ENCODE assay signal across 22 cellular contexts in genomic region chr4:14375816-14376215, GRCh38.
A peak's percentile ranks its signal among the peaks of the same experiment; 100 is the strongest.
DNase-seq lines count a peak whose midpoint lies in the region; TF ChIP-seq lines count a peak whose summit lies in the region.
"Had no signal": no experiment of that assay in that cellular context is flagged by ENCODE, and none has a peak within 500 bp of the region (broad histone marks: within the 10 kb centered on the region; RNA-seq: fewer than 3 reads in every experiment).

No MANE protein-coding gene starts in this region.

- H2AFZ ChIP-seq in mammary epithelial cell (ENCODE audit: low read depth, low read length): no peak overlapping the region
- no peak overlapping the region for H2AFZ ChIP-seq in OCI-LY7 (ENCODE audit: low read length)
- H2AFZ ChIP-seq: PC-9 had no signal

- H3K36me3 ChIP-seq in mammary epithelial cell (ENCODE audit: insufficient read depth, low read length) (no peaks in the 10 kb centered on the region), HAP-1 (replicated peaks) (no peaks in the 10 kb centered on the region), OCI-LY7 (ENCODE audit: insufficient read depth, low read length) (no peaks in the 10 kb centered on the region)
- H3K36me3 ChIP-seq: right atrium auricular region had no signal

- H3K9ac ChIP-seq in mammary epithelial cell (ENCODE audit: insufficient read depth, low read length): no peak overlapping the region

- peaks cover 6% of the 10 kb centered on the region for H3K4me1 ChIP-seq in mammary epithelial cell (ENCODE audit: insufficient read depth, low read length)
- no peaks in the 10 kb centered on the region for H3K4me1 ChIP-seq in HAP-1
- H3K4me1 ChIP-seq in OCI-LY7 (ENCODE audit: insufficient read depth, low read length, poor library complexity, severe bottlenecking): no peaks in the 10 kb centered on the region
- H3K4me1 ChIP-seq: right atrium auricular region, testis had no signal

- no peaks in the 10 kb centered on the region for H3K9me2 ChIP-seq in OCI-LY7 (ENCODE audit: insufficient read depth, low read length)

- H3K27me3 ChIP-seq in mammary epithelial cell (ENCODE audit: insufficient read depth, low read length) (no peaks in the 10 kb centered on the region), HAP-1 (ENCODE audit: low read depth) (no peaks in the 10 kb centered on the region)
- H3K27me3 ChIP-seq: right atrium auricular region, testis had no signal

- no peak for TF ChIP-seq POLR2A in lower leg skin (IDR thresholded peaks at IDR 0.05)

- DNase-seq in EH (ENCODE audit: low read depth) (peak; percentile 35), LHCN-M2 (ENCODE audit: low read depth) (peak; percentile 65), mammary epithelial cell (peak; percentile 71), kidney tubule cell (ENCODE audit: low spot score) (peak; percentile 64), GDM1 (lab: John Stamatoyannopoulos, UW) (no peak), HAP-1 (ENCODE audit: low spot score in 2 of 2) (no peak), lower leg skin (ENCODE audit: low spot score in 2 of 2) (no peak), OCI-LY7 (ENCODE audit: low spot score) (no peak)
- DNase-seq: activated CD4-positive, alpha-beta memory T cell treated with anti-CD3 and anti-CD28 coated beads, Interleukin-2, amount 10 ng/mL, durations not matched to agents 7 days and 5 days; activated gamma-delta T cell treated with Interleukin-2 at 50 U/mL for 16 hours; anterior cingulate cortex; CD4-positive, CD25-positive, alpha-beta regulatory T cell; foreskin melanocyte; hippocampal formation; naive thymus-derived CD4-positive, alpha-beta T cell; NCI-H2029; stimulated activated CD4-positive, alpha-beta T cell treated with anti-CD3 and anti-CD28 coated beads, Interleukin-15, amount 100 ng/mL, for 24 hours; testis had no signal

- intact Hi-C loops in mammary epithelial cell (cut with micrococcal nuclease): no loop called here
- intact Hi-C loops in lower leg skin (cut with DNase I; ENCODE audit: low total_unique reads): no loop called here
- intact Hi-C loops in OCI-LY7 (cut with micrococcal nuclease; ENCODE audit: unreplicated experiment): no loop called here

- no peak for TF ChIP-seq CTCF in mammary epithelial cell (conservative IDR thresholded peaks at IDR 0.05 in 1 of 2, IDR thresholded peaks at IDR 0.05 in 1 of 2; ENCODE audit: extremely low read depth in 1 of 2, insufficient read depth in 1 of 2, low read depth in 1 of 2, low read length in 2 of 2)
- no peak for TF ChIP-seq CTCF in lower leg skin (IDR thresholded peaks at IDR 0.05)
- no peak for TF ChIP-seq CTCF in OCI-LY7 (conservative IDR thresholded peaks at IDR 0.05; ENCODE audit: low read length)

- CTCF ChIA-PET in mammary epithelial cell (lab: Charles Lee; ENCODE audit: low non-redundant PET) (no interaction called here), OCI-LY7 (lab: Charles Lee; ENCODE audit: unreplicated experiment) (no interaction called here)

- H3K4me2 ChIP-seq in mammary epithelial cell (ENCODE audit: insufficient read depth, low read depth, low read length): no peak overlapping the region
- no peak overlapping the region for H3K4me2 ChIP-seq in OCI-LY7 (ENCODE audit: low read length)
- H3K4me2 ChIP-seq: PC-9 had no signal

- H3K27ac ChIP-seq in mammary epithelial cell (ENCODE audit: insufficient read depth, low read depth, low read length) (no peak overlapping the region), OCI-LY7 (ENCODE audit: low read depth, low read length, poor library complexity, severe bottlenecking) (no peak overlapping the region)
- H3K27ac ChIP-seq: PC-9, right atrium auricular region, testis had no signal

- H3K9me3 ChIP-seq in mammary epithelial cell (replicated peaks; ENCODE audit: insufficient read depth, low read length): peaks cover 3% of the 10 kb centered on the region
- H3K9me3 ChIP-seq in HAP-1: no peaks in the 10 kb centered on the region
- no peaks in the 10 kb centered on the region for H3K9me3 ChIP-seq in OCI-LY7 (ENCODE audit: low read length)
- H3K9me3 ChIP-seq: right atrium auricular region, testis had no signal

- dilution Hi-C loops in mammary epithelial cell (cut with HindIII; ENCODE audit: low sequenced_read_pairs): loop anchor here (5.0 kb wide), 1 partner anchor 79 kb away; no protein-coding TSS in a partner anchor

- H3K79me2 ChIP-seq in mammary epithelial cell (ENCODE audit: insufficient read depth, low read length) (no peaks in the 10 kb centered on the region), OCI-LY7 (ENCODE audit: insufficient read depth, low read depth, low read length) (no peaks in the 10 kb centered on the region)

- in situ Hi-C loops in mammary epithelial cell (cut with MboI; ENCODE audit: low sequenced_read_pairs in 2 of 2) (no loop called here), HAP-1 (cut with MboI; ENCODE audit: low sequenced_read_pairs) (no loop called here)

- H4K20me1 ChIP-seq in mammary epithelial cell (ENCODE audit: insufficient read depth, low read length): no peaks in the 10 kb centered on the region
- no peaks in the 10 kb centered on the region for H4K20me1 ChIP-seq in OCI-LY7 (ENCODE audit: insufficient read depth, low read length)

- BruUV-seq in mammary epithelial cell (replicated peaks; lab: Mats Ljungman, UMichigan) (no TSS peak), OCI-LY7 (replicated peaks; lab: Mats Ljungman, UMichigan) (no TSS peak)

- POLR2A ChIA-PET in OCI-LY7 (lab: Charles Lee): no interaction called here

- 58% methylated on average over 5 of the region's 5 CpGs for WGBS in mammary epithelial cell (ENCODE audit: low coverage, missing lambda C conversion rate)
- WGBS in lower leg skin, 2 donors: 70 to 73% methylated on average over 5 of the region's 5 CpGs

- no peak overlapping the region for H3K4me3 ChIP-seq in mammary epithelial cell (replicated peaks in 1 of 3; ENCODE audit: insufficient read depth in 1 of 3, low read depth in 2 of 3, low read length in 3 of 3)
- H3K4me3 ChIP-seq in HAP-1: no peak overlapping the region
- H3K4me3 ChIP-seq in lower leg skin (ENCODE audit: low read depth, poor library complexity, severe bottlenecking): no peak overlapping the region
- H3K4me3 ChIP-seq in OCI-LY7 (ENCODE audit: low read depth, low read length, poor library complexity, severe bottlenecking): no peak overlapping the region
- H3K4me3 ChIP-seq: GM12878, K562, PC-9, right atrium auricular region, testis had no signal

Comparison
In these comparisons a context has a peak if more than half of its experiments do, and no peak if none do; other contexts are left out.
1. DNase-seq: peak in EH (single experiment), LHCN-M2 (single experiment), mammary epithelial cell (single experiment) and kidney tubule cell (single experiment); none in GDM1 (single experiment), HAP-1 (0 of 2), lower leg skin (0 of 2) and OCI-LY7 (single experiment).